19 cellular contexts compared by ENCODE assay signal in genomic region chr3:132553811-132554210, GRCh38. TPM values are rescaled to one million over a fixed set of nuclear protein-coding genes. Genes with fewer than 3 reads are reported as not detected.
"Had no signal": no experiment of that assay in that cellular context is flagged by ENCODE, and none has a peak within 500 bp of the region (broad histone marks: within the 10 kb centered on the region; RNA-seq: fewer than 3 reads in every experiment).

No MANE protein-coding gene starts in this region.

- H3K27me3 ChIP-seq: sigmoid colon, transverse colon had no signal

- DNase-seq: activated CD4-positive, alpha-beta T cell treated with anti-CD3 and anti-CD28 coated beads for 1 hour; activated CD4-positive, alpha-beta T cell treated with anti-CD3 and anti-CD28 coated beads, Interleukin-2, amount 50 U/mL, for 1 hour; activated CD8-positive, alpha-beta T cell treated with anti-CD3 and anti-CD28 coated beads, Interleukin-2, amount 10 ng/mL, durations not matched to agents 7 days and 5 days; activated gamma-delta T cell treated with Interleukin-2 at 50 U/mL for 16 hours; activated T-cell treated with anti-CD3 and anti-CD28 coated beads, Interleukin-2, amount 50 U/mL, for 1 hour; caudate nucleus; effector memory CD4-positive, alpha-beta T cell; sigmoid colon; stimulated activated CD4-positive, alpha-beta T cell treated with anti-CD3 and anti-CD28 coated beads, Interleukin-15, amount 100 ng/mL, for 24 hours; transverse colon had no signal

- H3K4me3 ChIP-seq: sigmoid colon, smooth muscle cell, transverse colon had no signal

- FAIRE-seq: frontal cortex, islet of Langerhans, TTC549, urothelium cell line had no signal

- H3K79me2 ChIP-seq: parathyroid adenoma had no signal

- H3K4me2 ChIP-seq: smooth muscle cell had no signal

- H3K9ac ChIP-seq: parathyroid adenoma had no signal

- ATAC-seq: activated CD8-positive, alpha-beta T cell treated with anti-CD3 and anti-CD28 coated beads, Interleukin-2, amount 10 ng/mL, durations not matched to agents 7 days and 5 days; esophagus mucosa; natural killer cell treated with Interleukin-12 subunit alpha and Interleukin-12 subunit beta and Interleukin-15 and Interleukin-18, amount 100 ng/mL, for 72 hours; stimulated activated memory B cell treated with anti-CD40 and anti-IgM and Interleukin-4, amounts not matched to agents 10 μg/mL and 1 μg/mL and 100 μg/mL, for 72 hours had no signal

- H3K9me3 ChIP-seq: sigmoid colon, transverse colon had no signal

- H3K27ac ChIP-seq: parathyroid adenoma, transverse colon had no signal

- H2AFZ ChIP-seq: parathyroid adenoma had no signal

RNA-seq across cellular contexts. Expression of gene ACKR4, which starts 43.3 kb away (rescaled TPM):
- total RNA-seq: activated CD8-positive, alpha-beta T cell treated with anti-CD3 and anti-CD28 coated beads, Interleukin-2, amount 10 ng/mL, durations not matched to agents 7 days and 5 days; esophagus mucosa; frontal cortex; natural killer cell treated with Interleukin-12 subunit alpha and Interleukin-12 subunit beta and Interleukin-15 and Interleukin-18, amount 100 ng/mL, for 72 hours; smooth muscle cell had no signal
- polyA plus RNA-seq: smooth muscle cell had no signal
